Comparison of ENCODE assay signal across 4 cellular contexts in the genomic region with DNA sequence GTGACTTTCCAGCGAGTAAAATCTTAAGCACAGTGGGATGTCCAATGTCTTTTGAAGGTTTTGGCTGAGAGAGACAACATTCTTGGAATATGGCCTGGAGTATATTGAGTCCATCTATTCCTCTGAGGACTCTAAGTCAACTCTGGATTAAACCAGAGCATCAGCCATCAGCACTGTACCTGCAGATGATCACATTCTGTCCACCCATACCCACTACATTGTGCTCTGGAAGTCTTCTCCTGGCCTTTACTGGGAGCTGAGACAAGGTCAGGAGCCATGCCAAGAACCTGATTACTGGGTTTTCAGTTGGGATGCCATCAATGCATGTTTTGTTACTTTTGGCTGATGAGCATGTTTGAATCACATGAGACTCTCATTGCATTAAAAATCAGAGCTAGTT.
"Had no signal": no experiment of that assay in that cellular context is flagged by ENCODE, and none has a peak within 500 bp of the region (broad histone marks: within the 10 kb centered on the region; RNA-seq: fewer than 3 reads in every experiment).

No MANE protein-coding gene starts in this region.

- DNase-seq: H9, HCEC 1CT, IMR-90 had no signal

- H3K4me2 ChIP-seq: GM23338 had no signal

- H3K4me3 ChIP-seq: GM23338 had no signal

- H2AFZ ChIP-seq: GM23338 had no signal
